Comparison of ENCODE assay signal across 8 cellular contexts in genomic region chr14:106044949-106045596, GRCh38.
A peak's percentile ranks its signal among the peaks of the same experiment; 100 is the strongest.
DNase-seq lines count a peak whose midpoint lies in the region; ATAC-seq and TF ChIP-seq lines count a peak whose summit lies in the region.

No MANE protein-coding gene starts in this region.

- H3K4me3 ChIP-seq in CD4-positive, CD25-positive, alpha-beta regulatory T cell (ENCODE audit: low read depth, low read length) = no peak overlapping the region
- no peak overlapping the region for H3K4me3 ChIP-seq in GM23338
- no peak overlapping the region for H3K4me3 ChIP-seq in RWPE2 (ENCODE audit: severe bottlenecking)
- H3K4me3 ChIP-seq in vagina = no peak overlapping the region

- no peaks in the 10 kb centered on the region for H3K4me1 ChIP-seq in CD4-positive, CD25-positive, alpha-beta regulatory T cell (ENCODE audit: control insufficient read depth, insufficient read depth, low read length, poor library complexity, severe bottlenecking)
- H3K4me1 ChIP-seq in GM23338 (ENCODE audit: insufficient read depth) (no peaks in the 10 kb centered on the region), RWPE2 (ENCODE audit: insufficient read depth, poor library complexity, severe bottlenecking) (no peaks in the 10 kb centered on the region), vagina (no peaks in the 10 kb centered on the region)

- H3K27ac ChIP-seq in CD4-positive, CD25-positive, alpha-beta regulatory T cell (ENCODE audit: insufficient read depth, low read length, poor library complexity, severe bottlenecking) = no peak overlapping the region
- H3K27ac ChIP-seq in GM23338 (ENCODE audit: low read depth) (no peak overlapping the region), RWPE2 (ENCODE audit: poor library complexity, severe bottlenecking) (no peak overlapping the region), vagina (no peak overlapping the region)

- peak; percentile 88 to 89 for ATAC-seq in CD4-positive, CD25-positive, alpha-beta regulatory T cell (ENCODE audit: low read depth in 2 of 2)
- ATAC-seq in GM23338 (no peak), RWPE2 (ENCODE audit: low read depth) (peak; percentile 40; the same call in 1 of the 3 replicates)

- no peaks in the 10 kb centered on the region for H3K9me3 ChIP-seq in CD4-positive, CD25-positive, alpha-beta regulatory T cell (ENCODE audit: control insufficient read depth in 2 of 2, low read length in 2 of 2)
- H3K9me3 ChIP-seq in RWPE2 (ENCODE audit: severe bottlenecking) = no peaks in the 10 kb centered on the region
- H3K9me3 ChIP-seq in vagina = no peaks in the 10 kb centered on the region

- DNase-seq in CD4-positive, CD25-positive, alpha-beta regulatory T cell = peak; percentile 55 to 84 (median 68)
- peak; percentile 8 for DNase-seq in GM23338 (ENCODE audit: low spot score)
- DNase-seq in RWPE2 (ENCODE audit: low spot score) = no peak
- peak; percentile 73 for DNase-seq in activated T-helper 9 cell treated with anti-CD3 and anti-CD28 coated beads, Interleukin-2, amount 50 U/mL, for 16 hours (ENCODE audit: low read depth)
- DNase-seq in mucosa of gallbladder (ENCODE audit: low spot score) = peak; percentile 50
- DNase-seq in vagina (ENCODE audit: extremely low spot score in 2 of 2) = no peak
- no peak for DNase-seq in RPMI8226
- no peak for DNase-seq in NCI-H1417 treated with DMSO at 0.1 percent for 48 hours (lab: John Stamatoyannopoulos, UW)

- TF ChIP-seq POLR2A in vagina (IDR thresholded peaks at IDR 0.05) = no peak

- peaks cover 43% of the 10 kb centered on the region for H3K27me3 Mint-ChIP-seq in CD4-positive, CD25-positive, alpha-beta regulatory T cell
- peaks cover 3% of the 10 kb centered on the region for H3K27me3 Mint-ChIP-seq in GM23338 (ENCODE audit: insufficient read depth, low read depth, poor library complexity)

- peaks cover 0 to 2% (median 0%) of the 10 kb centered on the region in 7 donors for H3K9me3 Mint-ChIP-seq in CD4-positive, CD25-positive, alpha-beta regulatory T cell
- peaks cover 87% of the 10 kb centered on the region for H3K9me3 Mint-ChIP-seq in GM23338

- H3K36me3 ChIP-seq in CD4-positive, CD25-positive, alpha-beta regulatory T cell (ENCODE audit: control insufficient read depth, insufficient read depth, low read length) = no peaks in the 10 kb centered on the region
- peaks cover 13% of the 10 kb centered on the region for H3K36me3 ChIP-seq in GM23338 (ENCODE audit: insufficient read depth)
- H3K36me3 ChIP-seq in RWPE2 (ENCODE audit: low read depth) = no peaks in the 10 kb centered on the region
- no peaks in the 10 kb centered on the region for H3K36me3 ChIP-seq in vagina

- TF ChIP-seq CTCF in GM23338 (conservative IDR thresholded peaks at IDR 0.05; ENCODE audit: low read depth in 2 of 2) = peak; percentile 33 to 37
- peak; percentile 51 for TF ChIP-seq CTCF in RWPE2 (IDR thresholded peaks at IDR 0.05; ENCODE audit: poor library complexity, severe bottlenecking)
- peak in 2 of 3 experiments; percentile 3 to 29 for TF ChIP-seq CTCF in vagina (IDR thresholded peaks at IDR 0.05)

- no peaks in the 10 kb centered on the region for H4K20me1 ChIP-seq in GM23338 (replicated peaks; ENCODE audit: insufficient read depth)

- no peak overlapping the region for H3K4me2 ChIP-seq in GM23338

- H3K4me1 Mint-ChIP-seq in CD4-positive, CD25-positive, alpha-beta regulatory T cell = no peaks in the 10 kb centered on the region
- no peaks in the 10 kb centered on the region for H3K4me1 Mint-ChIP-seq in GM23338

- H3K27ac Mint-ChIP-seq in CD4-positive, CD25-positive, alpha-beta regulatory T cell = no peak overlapping the region
- no peak overlapping the region for H3K27ac Mint-ChIP-seq in GM23338

- H3K9me2 ChIP-seq in GM23338 (ENCODE audit: insufficient read depth) = no peaks in the 10 kb centered on the region

- H3K36me3 Mint-ChIP-seq in CD4-positive, CD25-positive, alpha-beta regulatory T cell = no peaks in the 10 kb centered on the region
- peaks cover 38% of the 10 kb centered on the region for H3K36me3 Mint-ChIP-seq in GM23338 (ENCODE audit: low read depth)

- H3K79me2 ChIP-seq in GM23338 (replicated peaks; ENCODE audit: insufficient read depth) = no peaks in the 10 kb centered on the region

- peaks cover 15% of the 10 kb centered on the region for H3K27me3 ChIP-seq in CD4-positive, CD25-positive, alpha-beta regulatory T cell (ENCODE audit: control insufficient read depth, insufficient read depth, low read length)
- H3K27me3 ChIP-seq in GM23338 (ENCODE audit: insufficient read depth) (no peaks in the 10 kb centered on the region), RWPE2 (ENCODE audit: insufficient read depth, poor library complexity, severe bottlenecking) (peaks cover 25% of the 10 kb centered on the region), vagina (no peaks in the 10 kb centered on the region)

- intact Hi-C loops in vagina (cut with DNase I) = no loop called here

- no peak overlapping the region for H3K4me3 Mint-ChIP-seq in CD4-positive, CD25-positive, alpha-beta regulatory T cell
- no peak overlapping the region for H3K4me3 Mint-ChIP-seq in GM23338

- H2AFZ ChIP-seq in GM23338 = no peak overlapping the region

- no peaks in the 10 kb centered on the region for H3F3A ChIP-seq in GM23338 (replicated peaks; ENCODE audit: low read depth)

TF ChIP-seq in GM23338, 12 proteins besides CTCF, POLR2A, EP300 and RAD21:
- no peak for TF ChIP-seq ETS1 (IDR thresholded peaks at IDR 0.05)
- no peak for TF ChIP-seq ZNF331 (CRISPR knock-in tag; IDR thresholded peaks at IDR 0.05; ENCODE audit: low read depth)
- no peak for TF ChIP-seq REST (IDR thresholded peaks at IDR 0.05; ENCODE audit: unreplicated experiment)
- TF ChIP-seq JUNB (IDR thresholded peaks at IDR 0.05; ENCODE audit: unreplicated experiment) = no peak
- no peak for TF ChIP-seq CREB1 (CRISPR knock-in tag; IDR thresholded peaks at IDR 0.05; ENCODE audit: low read depth)
- TF ChIP-seq STAT1 (IDR thresholded peaks at IDR 0.05; ENCODE audit: unreplicated experiment) = no peak
- TF ChIP-seq EZH2 (IDR thresholded peaks at IDR 0.05; ENCODE audit: low read depth, unreplicated experiment) = no peak
- TF ChIP-seq POLR2AphosphoS5 (IDR thresholded peaks at IDR 0.05; ENCODE audit: low read depth) = no peak
- no peak for TF ChIP-seq ZNF114 (CRISPR knock-in tag; IDR thresholded peaks at IDR 0.05)

Comparison
In these comparisons a context has a peak if more than half of its experiments do, and no peak if none do; other contexts are left out.
1. DNase-seq: peak in CD4-positive, CD25-positive, alpha-beta regulatory T cell (3 of 3), GM23338 (single experiment), activated T-helper 9 cell treated with anti-CD3 and anti-CD28 coated beads, Interleukin-2, amount 50 U/mL, for 16 hours (single experiment) and mucosa of gallbladder (single experiment); none in RWPE2 (single experiment), vagina (0 of 2), RPMI8226 (single experiment) and NCI-H1417 treated with DMSO at 0.1 percent for 48 hours (single experiment).
2. Peak in every context shown above with its lines, with median percentiles within 50 percentile points of each other: CTCF ChIP-seq.